Comparison of ENCODE assay signal across 16 cellular contexts in genomic region chr5:58046371-58046770, GRCh38.
DNase-seq lines count a peak whose midpoint lies in the region; ATAC-seq, FAIRE-seq and TF ChIP-seq lines count a peak whose summit lies in the region.
"Had no signal": no experiment of that assay in that cellular context is flagged by ENCODE, and none has a peak within 500 bp of the region (broad histone marks: within the 10 kb centered on the region; RNA-seq: fewer than 3 reads in every experiment).

No MANE protein-coding gene starts in this region.

- no peak for FAIRE-seq in endothelial cell of umbilical vein (lab: Jason Lieb, UNC)
- FAIRE-seq: GM12878, GM18507 had no signal

- H2BK120ac ChIP-seq in mesendoderm (ENCODE audit: low read depth, low read length) = no peak overlapping the region

- no peak overlapping the region for H3K56ac ChIP-seq in mesendoderm (ENCODE audit: low read length)

- H3K36me3 ChIP-seq in endothelial cell of umbilical vein (ENCODE audit: control insufficient read depth in 2 of 2, extremely low read depth in 1 of 2, insufficient read depth in 2 of 2, low read length in 2 of 2) (no peaks in the 10 kb centered on the region), mesendoderm (ENCODE audit: control insufficient read depth, insufficient read depth, low read length) (no peaks in the 10 kb centered on the region)
- H3K36me3 ChIP-seq: BLaER1 treated with 17β-estradiol and CSF1 and Interleukin-3, amounts not matched to agents 10 nM and 100 nM had no signal

- H4K8ac ChIP-seq in mesendoderm (ENCODE audit: low read depth, low read length) = no peak overlapping the region

- H2BK15ac ChIP-seq in mesendoderm (replicated peaks; ENCODE audit: low read depth) = peak overlapping the region; percentile 57

- no peaks in the 10 kb centered on the region for H4K20me1 ChIP-seq in endothelial cell of umbilical vein (replicated peaks; ENCODE audit: control insufficient read depth, extremely low read depth, insufficient read depth, low read length)
- H4K20me1 ChIP-seq: BLaER1 treated with 17β-estradiol and CSF1 and Interleukin-3, amounts not matched to agents 10 nM and 100 nM had no signal

- no peak for ATAC-seq in GM21723 (IDR thresholded peaks at IDR 0.05; ENCODE audit: unreplicated experiment)
- ATAC-seq in HG02981 (IDR thresholded peaks at IDR 0.05; ENCODE audit: unreplicated experiment) = no peak
- ATAC-seq: GM12878 had no signal

- no peak overlapping the region for H2BK5ac ChIP-seq in mesendoderm (ENCODE audit: low read length)

- no peak overlapping the region for H3K23ac ChIP-seq in mesendoderm (ENCODE audit: low read length)

- no peak overlapping the region for H3K18ac ChIP-seq in mesendoderm (ENCODE audit: low read length)

- H3K4me1 ChIP-seq in endothelial cell of umbilical vein (ENCODE audit: control insufficient read depth, extremely low read depth, insufficient read depth, low read length) (no peaks in the 10 kb centered on the region), mesendoderm (ENCODE audit: control insufficient read depth, low read depth, low read length) (peaks cover 2% of the 10 kb centered on the region)

- no CpG with 5 or more reads among the region's 1 CpG for WGBS in mesendoderm (ENCODE audit: extremely low coverage, insufficient coverage, low lambda C conversion rate)

- H3K27me3 ChIP-seq in endothelial cell of umbilical vein (ENCODE audit: control insufficient read depth in 2 of 2, insufficient read depth in 2 of 2, low read length in 2 of 2) (no peaks in the 10 kb centered on the region), mesendoderm (ENCODE audit: insufficient read depth, low read length, poor library complexity) (no peaks in the 10 kb centered on the region)
- H3K27me3 ChIP-seq: BLaER1 treated with 17β-estradiol and CSF1 and Interleukin-3, amounts not matched to agents 10 nM and 100 nM had no signal

- H3K79me2 ChIP-seq in endothelial cell of umbilical vein (ENCODE audit: control insufficient read depth, insufficient read depth, low read length) (no peaks in the 10 kb centered on the region), mesendoderm (ENCODE audit: control insufficient read depth, insufficient read depth, low read length) (no peaks in the 10 kb centered on the region)

- TF ChIP-seq CTCF in endothelial cell of umbilical vein (IDR thresholded peaks at IDR 0.05; ENCODE audit: extremely low read depth in 1 of 2, insufficient read depth in 1 of 2, low read depth in 1 of 2, low read length in 2 of 2) = no peak

- no peak overlapping the region for H4K5ac ChIP-seq in mesendoderm (ENCODE audit: low read length)

- CTCF ChIA-PET in endothelial cell of umbilical vein (lab: Charles Lee) = interaction anchor here (1.3 to 1.4 kb wide), 2 partner anchors 35 to 267 kb away, joined by 3 read pairs; no protein-coding TSS in a partner anchor

- H3K9ac ChIP-seq in endothelial cell of umbilical vein (replicated peaks; ENCODE audit: extremely low read depth, insufficient read depth, low read length) (no peak overlapping the region), mesendoderm (ENCODE audit: low read length) (no peak overlapping the region)
- H3K9ac ChIP-seq: BLaER1 treated with 17β-estradiol and CSF1 and Interleukin-3, amounts not matched to agents 10 nM and 100 nM had no signal

- H3K9me3 ChIP-seq in endothelial cell of umbilical vein (replicated peaks; ENCODE audit: control insufficient read depth, insufficient read depth, low read length) = no peaks in the 10 kb centered on the region
- H3K9me3 ChIP-seq: BLaER1 treated with 17β-estradiol and CSF1 and Interleukin-3, amounts not matched to agents 10 nM and 100 nM had no signal

- no peaks in the 10 kb centered on the region for H3K9me1 ChIP-seq in endothelial cell of umbilical vein (replicated peaks; ENCODE audit: control insufficient read depth, extremely low read depth, insufficient read depth, low read length)

- POLR2A ChIA-PET in endothelial cell of umbilical vein (lab: Charles Lee) = no interaction called here

- H3K4me3 ChIP-seq in endothelial cell of umbilical vein (replicated peaks in 1 of 3; ENCODE audit: insufficient read depth in 1 of 3, low read depth in 1 of 3, low read length in 3 of 3) (no peak overlapping the region), mesendoderm (ENCODE audit: low read length) (no peak overlapping the region)
- H3K4me3 ChIP-seq: BLaER1 treated with 17β-estradiol and CSF1 and Interleukin-3, amounts not matched to agents 10 nM and 100 nM; GM12878 had no signal

- H3K4ac ChIP-seq in mesendoderm (ENCODE audit: low read depth, low read length) = no peak overlapping the region

- intact Hi-C loops in endothelial cell of umbilical vein (cut with micrococcal nuclease) = no loop called here

- no peak for TF ChIP-seq POLR2A in endothelial cell of umbilical vein (IDR thresholded peaks at IDR 0.05; ENCODE audit: low read depth, low read length)

- no peak overlapping the region for H2AK5ac ChIP-seq in mesendoderm (ENCODE audit: low read length)

- BruUV-seq in endothelial cell of umbilical vein (replicated peaks; lab: Mats Ljungman, UMichigan) = no TSS peak

- no peak overlapping the region for H2AFZ ChIP-seq in endothelial cell of umbilical vein (ENCODE audit: low read depth, low read length)

- no peaks in the 10 kb centered on the region for H3K79me1 ChIP-seq in mesendoderm (ENCODE audit: low read length)

- DNase-seq in CD1c-positive myeloid dendritic cell (ENCODE audit: extremely low spot score) (peak; percentile 0), HT-29 (ENCODE audit: low spot score) (peak; percentile 0), endothelial cell of umbilical vein (ENCODE audit: low read depth, low spot score) (peak; percentile 0), mesendoderm (no peak), NCI-H2081 treated with DMSO at 0.1 percent for 48 hours (lab: John Stamatoyannopoulos, UW) (no peak)
- DNase-seq: ACHN; Calu3; CD4-positive, alpha-beta T cell; DMS79; GOT3; HCEC 1CT had no signal

- H3K4me2 ChIP-seq in endothelial cell of umbilical vein (ENCODE audit: insufficient read depth, low read length) (no peak overlapping the region), mesendoderm (ENCODE audit: low read length) (no peak overlapping the region)
- H3K4me2 ChIP-seq: BLaER1 treated with 17β-estradiol and CSF1 and Interleukin-3, amounts not matched to agents 10 nM and 100 nM had no signal

- dilution Hi-C loops in endothelial cell of umbilical vein (cut with MboI; ENCODE audit: extremely low pct_ligation_motif_present, low sequenced_read_pairs) = no loop called here

- H3K27ac ChIP-seq in endothelial cell of umbilical vein (ENCODE audit: insufficient read depth, low read depth, low read length) (no peak overlapping the region), mesendoderm (ENCODE audit: low read depth, low read length) (no peak overlapping the region)
- H3K27ac ChIP-seq: BLaER1 treated with 17β-estradiol and CSF1 and Interleukin-3, amounts not matched to agents 10 nM and 100 nM had no signal

TF ChIP-seq in endothelial cell of umbilical vein, 7 proteins besides CTCF, POLR2A, EP300 and RAD21:
- no peak for TF ChIP-seq MAX (IDR thresholded peaks at IDR 0.05; ENCODE audit: insufficient read depth, insufficient read length)
- no peak for TF ChIP-seq EZH2 (IDR thresholded peaks at IDR 0.05; ENCODE audit: borderline replicate concordance, low read depth, low read length, severe bottlenecking)
- TF ChIP-seq JUN (IDR thresholded peaks at IDR 0.05; ENCODE audit: borderline replicate concordance, insufficient read depth, insufficient read length, low read depth) = no peak
- no peak for TF ChIP-seq POLR2AphosphoS5 (IDR thresholded peaks at IDR 0.05; ENCODE audit: insufficient read depth, low read depth, low read length)
- TF ChIP-seq MYC (IDR thresholded peaks at IDR 0.05; ENCODE audit: low read depth, low read length) = no peak
- TF ChIP-seq GATA2 (IDR thresholded peaks at IDR 0.05; ENCODE audit: insufficient read depth, insufficient read length, low read depth, low read length) = no peak
- no peak for TF ChIP-seq FOS (IDR thresholded peaks at IDR 0.05; ENCODE audit: borderline replicate concordance, insufficient read depth, low read length)

Comparison
In these comparisons a context has a peak if more than half of its experiments do, and no peak if none do; other contexts are left out.
1. DNase-seq: peak in CD1c-positive myeloid dendritic cell (single experiment), HT-29 (single experiment) and endothelial cell of umbilical vein (single experiment); none in mesendoderm (single experiment) and NCI-H2081 treated with DMSO at 0.1 percent for 48 hours (single experiment).